ENCODE assay signal across 15 cellular contexts in the genomic region with DNA sequence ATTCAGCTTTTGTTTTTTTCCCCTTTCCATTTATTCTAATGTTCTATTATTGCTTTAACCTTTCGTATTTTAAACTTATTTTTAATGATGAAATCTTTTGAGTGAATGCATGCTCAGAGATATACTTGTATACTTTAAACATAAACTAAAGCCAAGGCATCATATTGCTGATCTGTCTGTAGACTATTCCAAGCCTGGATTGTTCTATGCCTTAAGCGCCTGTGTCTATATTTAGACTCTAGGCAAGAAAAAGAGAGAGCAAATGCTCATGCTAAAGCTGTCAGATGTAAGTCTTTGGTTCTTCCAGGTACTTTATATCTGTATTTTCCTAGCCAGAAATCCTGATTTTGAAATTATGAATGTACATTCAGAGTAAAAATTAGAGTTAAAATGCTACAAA. TPM values are rescaled to one million over a fixed set of nuclear protein-coding genes. Genes with fewer than 3 reads are reported as not detected.
A peak's percentile ranks its signal among the peaks of the same experiment; 100 is the strongest.
DNase-seq lines count a peak whose midpoint lies in the region; ATAC-seq, FAIRE-seq and TF ChIP-seq lines count a peak whose summit lies in the region.
"Had no signal": no experiment of that assay in that cellular context is flagged by ENCODE, and none has a peak within 500 bp of the region (broad histone marks: within the 10 kb centered on the region; RNA-seq: fewer than 3 reads in every experiment).

No MANE protein-coding gene starts in this region.

- FAIRE-seq in H54 (lab: Jason Lieb, UNC) (peak; percentile 53), islet of Langerhans (lab: Jason Lieb, UNC) (peak; percentile 79), GM12892 (lab: Jason Lieb, UNC) (no peak)

- TF ChIP-seq CTCF in cardiac muscle cell (IDR thresholded peaks at IDR 0.05; ENCODE audit: low read depth, low read length) (no peak), psoas muscle (IDR thresholded peaks at IDR 0.05) (no peak)

- H3K9me3 ChIP-seq in cardiac muscle cell (ENCODE audit: low read depth) (no peaks in the 10 kb centered on the region), psoas muscle (no peaks in the 10 kb centered on the region)
- H3K9me3 ChIP-seq: BLaER1 treated with 17β-estradiol and CSF1 and Interleukin-3, amounts not matched to agents 10 nM and 100 nM had no signal

- H3K36me3 ChIP-seq in cardiac muscle cell (peaks cover 18% of the 10 kb centered on the region), psoas muscle (ENCODE audit: insufficient read depth in 1 of 2, low read depth in 1 of 2) (peaks cover 0 to 75% of the 10 kb centered on the region in 2 donors)

- DNase-seq in cardiac muscle cell (ENCODE audit: low read depth in 1 of 2, low spot score in 1 of 2), result peak in 1 of 2 donors; percentile 58
- DNase-seq in cardiac septum (ENCODE audit: low spot score), result no peak
- no peak for DNase-seq in H54 (ENCODE audit: insufficient read length, low spot score)
- no peak for DNase-seq in psoas muscle
- DNase-seq in activated CD8-positive, alpha-beta memory T cell treated with anti-CD3 and anti-CD28 coated beads, Interleukin-2, amount 50 U/mL, for 4 hours, result no peak
- no peak for DNase-seq in GM12892 (ENCODE audit: insufficient read length)
- DNase-seq: Calu3; CD8-positive, alpha-beta T cell; DMS79 treated with DMSO at 0.1 percent for 48 hours; GF-D8; GOT3; H9 had no signal

- H3K27me3 ChIP-seq in cardiac muscle cell, result no peaks in the 10 kb centered on the region
- H3K27me3 ChIP-seq in psoas muscle (ENCODE audit: insufficient read depth in 3 of 3, low read length in 2 of 3), result no peaks in the 10 kb centered on the region
- H3K27me3 ChIP-seq: BLaER1 treated with 17β-estradiol and CSF1 and Interleukin-3, amounts not matched to agents 10 nM and 100 nM had no signal

- peaks cover 39% of the 10 kb centered on the region for H3K4me1 ChIP-seq in cardiac muscle cell (ENCODE audit: low read depth)
- peaks cover 83% of the 10 kb centered on the region for H3K4me1 ChIP-seq in psoas muscle

- WGBS in psoas muscle, 3 donors, result 29 to 48% (median 33%) methylated on average over 2 of the region's 2 CpGs

- ATAC-seq in psoas muscle (peak; percentile 38 to 70 (median 62)), HG03139 (IDR thresholded peaks at IDR 0.05; ENCODE audit: unreplicated experiment) (no peak)
- ATAC-seq: CD8-positive, alpha-beta T cell had no signal

- no peak for TF ChIP-seq POLR2A in H54 (IDR thresholded peaks at IDR 0.05; ENCODE audit: low read depth, low read length)
- no peak for TF ChIP-seq POLR2A in GM12892 (IDR thresholded peaks at IDR 0.05; ENCODE audit: low read depth, low read length)

- no peak overlapping the region for H3K4me3 ChIP-seq in cardiac muscle cell
- peak overlapping the region; percentile 41 for H3K4me3 ChIP-seq in psoas muscle
- H3K4me3 ChIP-seq: BLaER1 treated with 17β-estradiol and CSF1 and Interleukin-3, amounts not matched to agents 10 nM and 100 nM had no signal

- peak overlapping the region; percentile 87 for H3K27ac ChIP-seq in cardiac muscle cell
- H3K27ac ChIP-seq in psoas muscle, result peak overlapping the region; percentile 99
- H3K27ac ChIP-seq: BLaER1 treated with 17β-estradiol and CSF1 and Interleukin-3, amounts not matched to agents 10 nM and 100 nM had no signal

- intact Hi-C loops in cardiac septum (cut with DNase I) (no loop called here), psoas muscle (cut with DNase I) (no loop called here)

RNA-seq across cellular contexts. Expression of gene SH3GLB1, which starts 14.4 kb away (rescaled TPM):
- total RNA-seq in cardiac muscle cell (35.7 and 41.5 TPM in 2 replicates), cardiac septum (160 TPM), psoas muscle (100 to 1,000 TPM; 158 to 315 (median 198) TPM)
- polyA plus RNA-seq in cardiac muscle cell (57.4 and 62.6 TPM in 2 replicates), psoas muscle (100 to 1,000 TPM in 1 of 3 donors, 10 to 100 TPM in 2; 68.8 to 124 (median 81.4) TPM)
- polyA plus RNA-seq in GM12892 (2012; ENCODE audit: missing spikeins), result 44.3 TPM
